Comparison of ENCODE assay signal across 1 cellular context in the genomic region with DNA sequence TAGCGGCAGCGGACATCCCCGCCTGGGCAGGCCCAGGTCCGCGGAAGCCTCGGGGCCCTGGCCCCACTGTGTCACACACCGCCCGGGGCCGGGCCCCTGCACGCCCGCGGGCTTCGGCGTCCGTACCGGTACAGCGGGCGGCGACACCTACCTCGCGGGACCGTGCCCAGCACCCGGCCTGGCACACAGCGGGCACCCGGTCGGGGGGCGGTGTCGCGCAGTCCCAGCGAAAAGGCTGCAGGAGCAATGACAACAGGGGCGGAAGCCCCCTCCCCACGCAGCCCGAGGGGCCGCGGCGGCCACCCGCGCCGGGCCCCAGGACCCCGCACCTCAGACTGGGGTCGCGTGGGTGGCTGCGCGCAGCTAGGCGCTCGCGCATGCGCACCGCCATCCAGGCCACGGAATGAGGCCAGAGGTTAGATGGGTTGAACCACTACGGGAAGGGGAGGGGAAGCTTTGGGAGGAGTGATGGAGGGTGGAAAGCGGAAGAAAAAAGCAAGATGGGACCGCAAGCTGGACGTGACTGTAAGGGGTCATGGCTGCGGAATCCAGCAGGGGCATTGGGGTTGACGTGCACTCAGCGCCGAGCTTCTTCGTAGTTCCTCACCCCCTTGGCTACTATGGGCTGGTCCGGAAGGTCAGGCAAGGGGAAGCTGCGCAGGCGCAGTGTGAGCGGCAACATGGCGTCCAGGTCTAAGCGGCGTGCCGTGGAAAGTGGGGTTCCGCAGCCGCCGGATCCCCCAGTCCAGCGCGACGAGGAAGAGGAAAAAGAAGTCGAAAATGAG.
TF ChIP-seq lines count a peak whose summit lies in the region.

A gene (plus strand): TSS at position 669 of the 785 bp plus-strand sequence. CDS start 12 bp downstream, at position 681.
A gene (minus strand): TSS at position 381 of the 785 bp plus-strand sequence. CDS start 6,759 bp downstream, outside the sequence.

TF ChIP-seq in K562, 482 proteins besides CTCF, POLR2A, EP300 and RAD21 (continued from another document and continues in another):
- TF ChIP-seq, protein P1, sequence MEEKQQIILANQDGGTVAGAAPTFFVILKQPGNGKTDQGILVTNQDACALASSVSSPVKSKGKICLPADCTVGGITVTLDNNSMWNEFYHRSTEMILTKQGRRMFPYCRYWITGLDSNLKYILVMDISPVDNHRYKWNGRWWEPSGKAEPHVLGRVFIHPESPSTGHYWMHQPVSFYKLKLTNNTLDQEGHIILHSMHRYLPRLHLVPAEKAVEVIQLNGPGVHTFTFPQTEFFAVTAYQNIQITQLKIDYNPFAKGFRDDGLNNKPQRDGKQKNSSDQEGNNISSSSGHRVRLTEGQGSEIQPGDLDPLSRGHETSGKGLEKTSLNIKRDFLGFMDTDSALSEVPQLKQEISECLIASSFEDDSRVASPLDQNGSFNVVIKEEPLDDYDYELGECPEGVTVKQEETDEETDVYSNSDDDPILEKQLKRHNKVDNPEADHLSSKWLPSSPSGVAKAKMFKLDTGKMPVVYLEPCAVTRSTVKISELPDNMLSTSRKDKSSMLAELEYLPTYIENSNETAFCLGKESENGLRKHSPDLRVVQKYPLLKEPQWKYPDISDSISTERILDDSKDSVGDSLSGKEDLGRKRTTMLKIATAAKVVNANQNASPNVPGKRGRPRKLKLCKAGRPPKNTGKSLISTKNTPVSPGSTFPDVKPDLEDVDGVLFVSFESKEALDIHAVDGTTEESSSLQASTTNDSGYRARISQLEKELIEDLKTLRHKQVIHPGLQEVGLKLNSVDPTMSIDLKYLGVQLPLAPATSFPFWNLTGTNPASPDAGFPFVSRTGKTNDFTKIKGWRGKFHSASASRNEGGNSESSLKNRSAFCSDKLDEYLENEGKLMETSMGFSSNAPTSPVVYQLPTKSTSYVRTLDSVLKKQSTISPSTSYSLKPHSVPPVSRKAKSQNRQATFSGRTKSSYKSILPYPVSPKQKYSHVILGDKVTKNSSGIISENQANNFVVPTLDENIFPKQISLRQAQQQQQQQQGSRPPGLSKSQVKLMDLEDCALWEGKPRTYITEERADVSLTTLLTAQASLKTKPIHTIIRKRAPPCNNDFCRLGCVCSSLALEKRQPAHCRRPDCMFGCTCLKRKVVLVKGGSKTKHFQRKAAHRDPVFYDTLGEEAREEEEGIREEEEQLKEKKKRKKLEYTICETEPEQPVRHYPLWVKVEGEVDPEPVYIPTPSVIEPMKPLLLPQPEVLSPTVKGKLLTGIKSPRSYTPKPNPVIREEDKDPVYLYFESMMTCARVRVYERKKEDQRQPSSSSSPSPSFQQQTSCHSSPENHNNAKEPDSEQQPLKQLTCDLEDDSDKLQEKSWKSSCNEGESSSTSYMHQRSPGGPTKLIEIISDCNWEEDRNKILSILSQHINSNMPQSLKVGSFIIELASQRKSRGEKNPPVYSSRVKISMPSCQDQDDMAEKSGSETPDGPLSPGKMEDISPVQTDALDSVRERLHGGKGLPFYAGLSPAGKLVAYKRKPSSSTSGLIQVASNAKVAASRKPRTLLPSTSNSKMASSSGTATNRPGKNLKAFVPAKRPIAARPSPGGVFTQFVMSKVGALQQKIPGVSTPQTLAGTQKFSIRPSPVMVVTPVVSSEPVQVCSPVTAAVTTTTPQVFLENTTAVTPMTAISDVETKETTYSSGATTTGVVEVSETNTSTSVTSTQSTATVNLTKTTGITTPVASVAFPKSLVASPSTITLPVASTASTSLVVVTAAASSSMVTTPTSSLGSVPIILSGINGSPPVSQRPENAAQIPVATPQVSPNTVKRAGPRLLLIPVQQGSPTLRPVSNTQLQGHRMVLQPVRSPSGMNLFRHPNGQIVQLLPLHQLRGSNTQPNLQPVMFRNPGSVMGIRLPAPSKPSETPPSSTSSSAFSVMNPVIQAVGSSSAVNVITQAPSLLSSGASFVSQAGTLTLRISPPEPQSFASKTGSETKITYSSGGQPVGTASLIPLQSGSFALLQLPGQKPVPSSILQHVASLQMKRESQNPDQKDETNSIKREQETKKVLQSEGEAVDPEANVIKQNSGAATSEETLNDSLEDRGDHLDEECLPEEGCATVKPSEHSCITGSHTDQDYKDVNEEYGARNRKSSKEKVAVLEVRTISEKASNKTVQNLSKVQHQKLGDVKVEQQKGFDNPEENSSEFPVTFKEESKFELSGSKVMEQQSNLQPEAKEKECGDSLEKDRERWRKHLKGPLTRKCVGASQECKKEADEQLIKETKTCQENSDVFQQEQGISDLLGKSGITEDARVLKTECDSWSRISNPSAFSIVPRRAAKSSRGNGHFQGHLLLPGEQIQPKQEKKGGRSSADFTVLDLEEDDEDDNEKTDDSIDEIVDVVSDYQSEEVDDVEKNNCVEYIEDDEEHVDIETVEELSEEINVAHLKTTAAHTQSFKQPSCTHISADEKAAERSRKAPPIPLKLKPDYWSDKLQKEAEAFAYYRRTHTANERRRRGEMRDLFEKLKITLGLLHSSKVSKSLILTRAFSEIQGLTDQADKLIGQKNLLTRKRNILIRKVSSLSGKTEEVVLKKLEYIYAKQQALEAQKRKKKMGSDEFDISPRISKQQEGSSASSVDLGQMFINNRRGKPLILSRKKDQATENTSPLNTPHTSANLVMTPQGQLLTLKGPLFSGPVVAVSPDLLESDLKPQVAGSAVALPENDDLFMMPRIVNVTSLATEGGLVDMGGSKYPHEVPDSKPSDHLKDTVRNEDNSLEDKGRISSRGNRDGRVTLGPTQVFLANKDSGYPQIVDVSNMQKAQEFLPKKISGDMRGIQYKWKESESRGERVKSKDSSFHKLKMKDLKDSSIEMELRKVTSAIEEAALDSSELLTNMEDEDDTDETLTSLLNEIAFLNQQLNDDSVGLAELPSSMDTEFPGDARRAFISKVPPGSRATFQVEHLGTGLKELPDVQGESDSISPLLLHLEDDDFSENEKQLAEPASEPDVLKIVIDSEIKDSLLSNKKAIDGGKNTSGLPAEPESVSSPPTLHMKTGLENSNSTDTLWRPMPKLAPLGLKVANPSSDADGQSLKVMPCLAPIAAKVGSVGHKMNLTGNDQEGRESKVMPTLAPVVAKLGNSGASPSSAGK (IDR thresholded peaks at IDR 0.05) = no peak
- TF ChIP-seq CBX1 (IDR thresholded peaks at IDR 0.05; ENCODE audit: low read depth) = no peak; the same call in 1 of the 2 replicates
- TF ChIP-seq, protein P2, sequence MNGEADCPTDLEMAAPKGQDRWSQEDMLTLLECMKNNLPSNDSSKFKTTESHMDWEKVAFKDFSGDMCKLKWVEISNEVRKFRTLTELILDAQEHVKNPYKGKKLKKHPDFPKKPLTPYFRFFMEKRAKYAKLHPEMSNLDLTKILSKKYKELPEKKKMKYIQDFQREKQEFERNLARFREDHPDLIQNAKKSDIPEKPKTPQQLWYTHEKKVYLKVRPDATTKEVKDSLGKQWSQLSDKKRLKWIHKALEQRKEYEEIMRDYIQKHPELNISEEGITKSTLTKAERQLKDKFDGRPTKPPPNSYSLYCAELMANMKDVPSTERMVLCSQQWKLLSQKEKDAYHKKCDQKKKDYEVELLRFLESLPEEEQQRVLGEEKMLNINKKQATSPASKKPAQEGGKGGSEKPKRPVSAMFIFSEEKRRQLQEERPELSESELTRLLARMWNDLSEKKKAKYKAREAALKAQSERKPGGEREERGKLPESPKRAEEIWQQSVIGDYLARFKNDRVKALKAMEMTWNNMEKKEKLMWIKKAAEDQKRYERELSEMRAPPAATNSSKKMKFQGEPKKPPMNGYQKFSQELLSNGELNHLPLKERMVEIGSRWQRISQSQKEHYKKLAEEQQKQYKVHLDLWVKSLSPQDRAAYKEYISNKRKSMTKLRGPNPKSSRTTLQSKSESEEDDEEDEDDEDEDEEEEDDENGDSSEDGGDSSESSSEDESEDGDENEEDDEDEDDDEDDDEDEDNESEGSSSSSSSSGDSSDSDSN (IDR thresholded peaks at IDR 0.05; ENCODE audit: borderline replicate concordance in 1 of 2, low read depth in 2 of 2, low read length in 2 of 2) = 0 out of 4 replicates have a peak, but pooled peaks of 1 of the 2 experiments have one; percentile 19
- peak; percentile 97 for TF ChIP-seq MBD2 (IDR thresholded peaks at IDR 0.05; ENCODE audit: borderline replicate concordance, low read depth)
- TF ChIP-seq SIX5 (IDR thresholded peaks at IDR 0.05; ENCODE audit: borderline replicate concordance in 1 of 2, insufficient read depth in 1 of 2, low read depth in 1 of 2, low read length in 2 of 2) = peak; percentile 21 to 47; a peak in 3 of 4 replicates
- no peak for TF ChIP-seq DACH1 (IDR thresholded peaks at IDR 0.05; ENCODE audit: partially characterized antibody)
- peak; percentile 21; the same call in 1 of the 2 replicates for TF ChIP-seq TEAD4 (IDR thresholded peaks at IDR 0.05; ENCODE audit: low read length)
- no peak for TF ChIP-seq TEAD4 (CRISPR knock-in tag; IDR thresholded peaks at IDR 0.05; ENCODE audit: borderline replicate concordance)
- TF ChIP-seq HLTF (IDR thresholded peaks at IDR 0.05) = 0 out of 2 replicates have a peak, but pooled peaks have one; percentile 37
- 0 out of 2 replicates have a peak, but pooled peaks have one; percentile 42 for TF ChIP-seq FOXP1 (CRISPR knock-in tag; IDR thresholded peaks at IDR 0.05)
- TF ChIP-seq, protein P3, sequence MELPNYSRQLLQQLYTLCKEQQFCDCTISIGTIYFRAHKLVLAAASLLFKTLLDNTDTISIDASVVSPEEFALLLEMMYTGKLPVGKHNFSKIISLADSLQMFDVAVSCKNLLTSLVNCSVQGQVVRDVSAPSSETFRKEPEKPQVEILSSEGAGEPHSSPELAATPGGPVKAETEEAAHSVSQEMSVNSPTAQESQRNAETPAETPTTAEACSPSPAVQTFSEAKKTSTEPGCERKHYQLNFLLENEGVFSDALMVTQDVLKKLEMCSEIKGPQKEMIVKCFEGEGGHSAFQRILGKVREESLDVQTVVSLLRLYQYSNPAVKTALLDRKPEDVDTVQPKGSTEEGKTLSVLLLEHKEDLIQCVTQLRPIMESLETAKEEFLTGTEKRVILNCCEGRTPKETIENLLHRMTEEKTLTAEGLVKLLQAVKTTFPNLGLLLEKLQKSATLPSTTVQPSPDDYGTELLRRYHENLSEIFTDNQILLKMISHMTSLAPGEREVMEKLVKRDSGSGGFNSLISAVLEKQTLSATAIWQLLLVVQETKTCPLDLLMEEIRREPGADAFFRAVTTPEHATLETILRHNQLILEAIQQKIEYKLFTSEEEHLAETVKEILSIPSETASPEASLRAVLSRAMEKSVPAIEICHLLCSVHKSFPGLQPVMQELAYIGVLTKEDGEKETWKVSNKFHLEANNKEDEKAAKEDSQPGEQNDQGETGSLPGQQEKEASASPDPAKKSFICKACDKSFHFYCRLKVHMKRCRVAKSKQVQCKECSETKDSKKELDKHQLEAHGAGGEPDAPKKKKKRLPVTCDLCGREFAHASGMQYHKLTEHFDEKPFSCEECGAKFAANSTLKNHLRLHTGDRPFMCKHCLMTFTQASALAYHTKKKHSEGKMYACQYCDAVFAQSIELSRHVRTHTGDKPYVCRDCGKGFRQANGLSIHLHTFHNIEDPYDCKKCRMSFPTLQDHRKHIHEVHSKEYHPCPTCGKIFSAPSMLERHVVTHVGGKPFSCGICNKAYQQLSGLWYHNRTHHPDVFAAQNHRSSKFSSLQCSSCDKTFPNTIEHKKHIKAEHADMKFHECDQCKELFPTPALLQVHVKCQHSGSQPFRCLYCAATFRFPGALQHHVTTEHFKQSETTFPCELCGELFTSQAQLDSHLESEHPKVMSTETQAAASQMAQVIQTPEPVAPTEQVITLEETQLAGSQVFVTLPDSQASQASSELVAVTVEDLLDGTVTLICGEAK (IDR thresholded peaks at IDR 0.05) = peak; percentile 40; the same call in 1 of the 2 replicates
- TF ChIP-seq, protein P3 (CRISPR knock-in tag; IDR thresholded peaks at IDR 0.05) = no peak
- TF ChIP-seq DMBX1 (CRISPR knock-in tag; IDR thresholded peaks at IDR 0.05; ENCODE audit: borderline replicate concordance) = no peak
- peak; percentile 56 for TF ChIP-seq SIN3B (IDR thresholded peaks at IDR 0.05; ENCODE audit: low read depth)
- peak; percentile 98 for TF ChIP-seq JUND (IDR thresholded peaks at IDR 0.05; ENCODE audit: borderline replicate concordance, low read depth, low read length)
- no peak for TF ChIP-seq JUND (tag; IDR thresholded peaks at IDR 0.05; ENCODE audit: borderline replicate concordance, low read depth, low read length)
- no peak for TF ChIP-seq ZNF41 (CRISPR knock-in tag; conservative IDR thresholded peaks at IDR 0.05)
- peak; percentile 53 for TF ChIP-seq NEUROD1 (IDR thresholded peaks at IDR 0.05; ENCODE audit: borderline replicate concordance, low read depth, low read length, partially characterized antibody)
- peak; percentile 86 for TF ChIP-seq EP400 (IDR thresholded peaks at IDR 0.05)
- TF ChIP-seq NCOA4 (IDR thresholded peaks at IDR 0.05; ENCODE audit: partially characterized antibody) = no peak
- peak; percentile 92 for TF ChIP-seq BHLHE40 (IDR thresholded peaks at IDR 0.05; ENCODE audit: low read length)
- peak; percentile 89 for TF ChIP-seq ASH1L (IDR thresholded peaks at IDR 0.05; ENCODE audit: borderline replicate concordance, low read depth, partially characterized antibody)
- peak in 1 of 2 experiments; percentile 61; a peak in 2 of 4 replicates for TF ChIP-seq TRIM24 (IDR thresholded peaks at IDR 0.05)
- peak; percentile 86 for TF ChIP-seq SUPT5H (IDR thresholded peaks at IDR 0.05)
- TF ChIP-seq TCF7 (IDR thresholded peaks at IDR 0.05; ENCODE audit: borderline replicate concordance) = no peak
- no peak for TF ChIP-seq HNRNPK (IDR thresholded peaks at IDR 0.05; ENCODE audit: low read depth, low read length, poor library complexity, severe bottlenecking)
- peak; percentile 98 for TF ChIP-seq NRF1 (conservative IDR thresholded peaks at IDR 0.05 in 1 of 2, IDR thresholded peaks at IDR 0.05 in 1 of 2)
- peak; percentile 98 for TF ChIP-seq NR2C1 (IDR thresholded peaks at IDR 0.05)
- peak; percentile 98 for TF ChIP-seq NR2C1 (tag; IDR thresholded peaks at IDR 0.05)
- 0 out of 2 replicates have a peak, but pooled peaks have one; percentile 50 for TF ChIP-seq MCM3 (IDR thresholded peaks at IDR 0.05)
- peak; percentile 92 for TF ChIP-seq NR2C2 (CRISPR knock-in tag; IDR thresholded peaks at IDR 0.05)
- TF ChIP-seq NR2C2 (tag; IDR thresholded peaks at IDR 0.05) = peak; percentile 99
- no peak for TF ChIP-seq ATF1 (CRISPR knock-in tag; IDR thresholded peaks at IDR 0.05)
- peak; percentile 60 for TF ChIP-seq ATF1 (tag; IDR thresholded peaks at IDR 0.05)
